19 cellular contexts compared by ENCODE assay signal in the genomic region with DNA sequence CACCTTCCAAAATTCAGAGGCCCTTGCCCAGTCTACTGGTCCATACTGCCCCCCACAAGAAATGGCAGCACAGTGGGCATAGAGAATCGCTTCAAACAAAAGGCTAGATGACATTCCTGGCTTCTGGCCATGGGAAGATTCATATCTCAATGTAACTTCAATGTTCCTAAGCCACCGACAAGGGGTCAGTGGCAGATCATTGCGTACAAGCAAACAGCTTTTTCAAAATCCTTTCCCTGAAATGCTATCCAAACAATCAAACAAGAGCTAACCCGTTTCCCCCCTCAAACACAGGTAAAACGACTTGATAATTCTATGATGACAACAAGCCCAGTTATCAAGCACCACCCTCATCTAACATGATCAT.
"Had no signal": no experiment of that assay in that cellular context is flagged by ENCODE, and none has a peak within 500 bp of the region (broad histone marks: within the 10 kb centered on the region; RNA-seq: fewer than 3 reads in every experiment).

No MANE protein-coding gene starts in this region.

- H3K4me3 Mint-ChIP-seq: activated CD4-positive, alpha-beta T cell treated with anti-CD3 and anti-CD28 coated beads, Interleukin-2, amount 10 ng/mL, durations not matched to agents 24 days and 14 days; activated CD8-positive, alpha-beta T cell treated with anti-CD3 and anti-CD28 coated beads, Interleukin-2, amount 10 ng/mL, durations not matched to agents 7 days and 5 days; activated naive CD4-positive, alpha-beta T cell treated with anti-CD3 and anti-CD28 coated beads for 36 hours; activated T-cell treated with anti-CD3 and anti-CD28 coated beads, Interleukin-2, amount 50 U/mL, for 24 hours; naive thymus-derived CD4-positive, alpha-beta T cell; neural progenitor cell; stimulated activated naive CD8-positive, alpha-beta T cell treated with anti-CD3 and anti-CD28 coated beads, Interleukin-15, Interleukin-2, amounts not matched to agents 100 ng/mL and 50 ng/mL, for 24 hours had no signal

- H3K36me3 ChIP-seq: left ventricle myocardium inferior, neural progenitor cell, right atrium auricular region, suprapubic skin, upper lobe of left lung had no signal

- H3K4me1 Mint-ChIP-seq: activated CD4-positive, alpha-beta T cell treated with anti-CD3 and anti-CD28 coated beads, Interleukin-2, amount 10 ng/mL, durations not matched to agents 24 days and 14 days; naive thymus-derived CD4-positive, alpha-beta T cell had no signal

- DNase-seq: activated CD4-positive, alpha-beta T cell treated with anti-CD3 and anti-CD28 coated beads, Interleukin-2, amount 10 ng/mL, durations not matched to agents 24 days and 14 days; activated CD8-positive, alpha-beta T cell treated with anti-CD3 and anti-CD28 coated beads, Interleukin-2, amount 10 ng/mL, durations not matched to agents 7 days and 5 days; activated naive CD4-positive, alpha-beta T cell treated with anti-CD3 and anti-CD28 coated beads for 36 hours; activated T-cell treated with anti-CD3 and anti-CD28 coated beads, Interleukin-2, amount 50 U/mL, for 24 hours; body of pancreas; dorsolateral prefrontal cortex; foreskin keratinocyte; left ventricle myocardium inferior; naive thymus-derived CD4-positive, alpha-beta T cell; stimulated activated CD4-positive, alpha-beta T cell treated with anti-CD3 and anti-CD28 coated beads, Interleukin-2, amount 100 ng/mL, for 24 hours; T1000; upper lobe of left lung had no signal

- H3K4me1 ChIP-seq: body of pancreas, foreskin keratinocyte, right atrium auricular region, suprapubic skin, upper lobe of left lung had no signal

- H3K9me3 Mint-ChIP-seq: activated CD4-positive, alpha-beta T cell treated with anti-CD3 and anti-CD28 coated beads, Interleukin-2, amount 10 ng/mL, durations not matched to agents 24 days and 14 days; activated naive CD4-positive, alpha-beta T cell treated with anti-CD3 and anti-CD28 coated beads for 36 hours; activated T-cell treated with anti-CD3 and anti-CD28 coated beads, Interleukin-2, amount 50 U/mL, for 24 hours; neural progenitor cell had no signal

- ATAC-seq: activated CD8-positive, alpha-beta T cell treated with anti-CD3 and anti-CD28 coated beads, Interleukin-2, amount 10 ng/mL, durations not matched to agents 7 days and 5 days; body of pancreas; foreskin keratinocyte; naive thymus-derived CD4-positive, alpha-beta T cell had no signal

- H2AFZ ChIP-seq: neural progenitor cell had no signal

- H3K27ac Mint-ChIP-seq: activated CD4-positive, alpha-beta T cell treated with anti-CD3 and anti-CD28 coated beads, Interleukin-2, amount 10 ng/mL, durations not matched to agents 24 days and 14 days; activated CD8-positive, alpha-beta T cell treated with anti-CD3 and anti-CD28 coated beads, Interleukin-2, amount 10 ng/mL, durations not matched to agents 7 days and 5 days; activated naive CD4-positive, alpha-beta T cell treated with anti-CD3 and anti-CD28 coated beads for 36 hours; activated T-cell treated with anti-CD3 and anti-CD28 coated beads, Interleukin-2, amount 50 U/mL, for 24 hours; naive thymus-derived CD4-positive, alpha-beta T cell; neural progenitor cell; progenitor cell of endocrine pancreas; stimulated activated naive CD8-positive, alpha-beta T cell treated with anti-CD3 and anti-CD28 coated beads, Interleukin-15, Interleukin-2, amounts not matched to agents 100 ng/mL and 50 ng/mL, for 24 hours had no signal

- H3K9ac ChIP-seq: neural progenitor cell had no signal

- H3K9me3 ChIP-seq: body of pancreas, left ventricle myocardium inferior, mucosa of descending colon, right atrium auricular region, suprapubic skin, upper lobe of left lung had no signal

- H3K27me3 Mint-ChIP-seq: activated CD4-positive, alpha-beta T cell treated with anti-CD3 and anti-CD28 coated beads, Interleukin-2, amount 10 ng/mL, durations not matched to agents 24 days and 14 days; activated T-cell treated with anti-CD3 and anti-CD28 coated beads, Interleukin-2, amount 50 U/mL, for 24 hours; stimulated activated naive CD8-positive, alpha-beta T cell treated with anti-CD3 and anti-CD28 coated beads, Interleukin-15, Interleukin-2, amounts not matched to agents 100 ng/mL and 50 ng/mL, for 24 hours had no signal

- H3K4me3 ChIP-seq: body of pancreas, dorsolateral prefrontal cortex, left ventricle myocardium inferior, mucosa of descending colon, neural progenitor cell, right atrium auricular region, suprapubic skin, upper lobe of left lung had no signal

- H3K27me3 ChIP-seq: body of pancreas, dorsolateral prefrontal cortex, neural progenitor cell, right atrium auricular region, suprapubic skin, upper lobe of left lung had no signal

- H3K27ac ChIP-seq: body of pancreas, dorsolateral prefrontal cortex, epithelial cell of prostate, foreskin keratinocyte, left ventricle myocardium inferior, right atrium auricular region, suprapubic skin, upper lobe of left lung had no signal
